ENCODE assay signal across 24 cellular contexts in genomic region chr1:100028765-100029164, GRCh38. TPM values are rescaled to one million over a fixed set of nuclear protein-coding genes. Genes with fewer than 3 reads are reported as not detected.
DNase-seq lines count a peak whose midpoint lies in the region; ATAC-seq, FAIRE-seq and TF ChIP-seq lines count a peak whose summit lies in the region.
"Had no signal": no experiment of that assay in that cellular context is flagged by ENCODE, and none has a peak within 500 bp of the region (broad histone marks: within the 10 kb centered on the region; RNA-seq: fewer than 3 reads in every experiment).

No MANE protein-coding gene starts in this region.

- no peak for FAIRE-seq in frontal cortex (lab: Jason Lieb, UNC)
- FAIRE-seq: G401.6 had no signal

- no peak overlapping the region for H3K4me3 Mint-ChIP-seq in activated CD8-positive, alpha-beta memory T cell treated with anti-CD3 and anti-CD28 coated beads, Interleukin-2, amount 10 ng/mL, durations not matched to agents 7 days and 5 days
- H3K4me3 Mint-ChIP-seq in activated CD8-positive, alpha-beta T cell treated with anti-CD3 and anti-CD28 coated beads for 36 hours = no peak overlapping the region
- peak overlapping the region in 2 of 10 donors; percentile 4 to 9 for H3K4me3 Mint-ChIP-seq in naive thymus-derived CD8-positive, alpha-beta T cell
- H3K4me3 Mint-ChIP-seq: nephron; stimulated activated memory B cell treated with anti-CD40 and anti-IgM and Interleukin-4, amounts not matched to agents 10 μg/mL and 1 μg/mL and 100 μg/mL, for 72 hours had no signal

- no peaks in the 10 kb centered on the region for H3K9me3 Mint-ChIP-seq in activated CD8-positive, alpha-beta memory T cell treated with anti-CD3 and anti-CD28 coated beads, Interleukin-2, amount 10 ng/mL, durations not matched to agents 7 days and 5 days (ENCODE audit: low read depth)
- H3K9me3 Mint-ChIP-seq in activated CD8-positive, alpha-beta T cell treated with anti-CD3 and anti-CD28 coated beads for 36 hours = no peaks in the 10 kb centered on the region
- no peaks in the 10 kb centered on the region for H3K9me3 Mint-ChIP-seq in naive thymus-derived CD8-positive, alpha-beta T cell
- H3K9me3 Mint-ChIP-seq: nephron; stimulated activated memory B cell treated with anti-CD40 and anti-IgM and Interleukin-4, amounts not matched to agents 10 μg/mL and 1 μg/mL and 100 μg/mL, for 72 hours had no signal

- intact Hi-C loops in activated CD8-positive, alpha-beta T cell treated with anti-CD3 and anti-CD28 coated beads for 36 hours (cut with micrococcal nuclease) = no loop called here

- peak; percentile 71 for DNase-seq in activated CD8-positive, alpha-beta memory T cell treated with anti-CD3 and anti-CD28 coated beads, Interleukin-2, amount 10 ng/mL, durations not matched to agents 7 days and 5 days
- no peak for DNase-seq in activated CD8-positive, alpha-beta memory T cell treated with anti-CD3 and anti-CD28 coated beads, Interleukin-2, amount 50 U/mL, for 48 hours
- peak; percentile 39 for DNase-seq in activated CD8-positive, alpha-beta T cell treated with anti-CD3 and anti-CD28 coated beads for 36 hours
- peak in 1 of 10 donors; percentile 35 for DNase-seq in naive thymus-derived CD8-positive, alpha-beta T cell
- no peak for DNase-seq in NCI-H1417 treated with DMSO at 0.1 percent for 48 hours (lab: John Stamatoyannopoulos, UW)
- DNase-seq in frontal cortex (ENCODE audit: low spot score in 2 of 2) = no peak
- DNase-seq: activated naive CD4-positive, alpha-beta T cell; DMS 273 treated with DMSO at 0.1 percent for 48 hours; effector CD4-positive, alpha-beta T cell; esophagus squamous epithelium; GOT3; left colon; NCI-H1930; NCI-H2227 treated with DMSO at 0.1 percent for 48 hours; NCI-H82; PC-3; SIG-M5; sigmoid colon; thyroid gland had no signal

- TF ChIP-seq CTCF in activated CD8-positive, alpha-beta T cell treated with anti-CD3 and anti-CD28 coated beads for 36 hours (IDR thresholded peaks at IDR 0.05) = no peak

- peaks cover 8% of the 10 kb centered on the region for H3K36me3 Mint-ChIP-seq in activated CD8-positive, alpha-beta memory T cell treated with anti-CD3 and anti-CD28 coated beads, Interleukin-2, amount 10 ng/mL, durations not matched to agents 7 days and 5 days
- H3K36me3 Mint-ChIP-seq in activated CD8-positive, alpha-beta T cell treated with anti-CD3 and anti-CD28 coated beads for 36 hours (ENCODE audit: low read depth) = peaks cover 1% of the 10 kb centered on the region
- peaks cover 0 to 9% (median 4%) of the 10 kb centered on the region in 3 donors for H3K36me3 Mint-ChIP-seq in naive thymus-derived CD8-positive, alpha-beta T cell

- H3K27me3 Mint-ChIP-seq in activated CD8-positive, alpha-beta memory T cell treated with anti-CD3 and anti-CD28 coated beads, Interleukin-2, amount 10 ng/mL, durations not matched to agents 7 days and 5 days = no peaks in the 10 kb centered on the region
- no peaks in the 10 kb centered on the region for H3K27me3 Mint-ChIP-seq in activated CD8-positive, alpha-beta T cell treated with anti-CD3 and anti-CD28 coated beads for 36 hours
- no peaks in the 10 kb centered on the region for H3K27me3 Mint-ChIP-seq in naive thymus-derived CD8-positive, alpha-beta T cell
- H3K27me3 Mint-ChIP-seq: stimulated activated memory B cell treated with anti-CD40 and anti-IgM and Interleukin-4, amounts not matched to agents 10 μg/mL and 1 μg/mL and 100 μg/mL, for 72 hours had no signal

- H3K4me1 Mint-ChIP-seq in activated CD8-positive, alpha-beta memory T cell treated with anti-CD3 and anti-CD28 coated beads, Interleukin-2, amount 10 ng/mL, durations not matched to agents 7 days and 5 days = peaks cover 20% of the 10 kb centered on the region
- peaks cover 18% of the 10 kb centered on the region for H3K4me1 Mint-ChIP-seq in activated CD8-positive, alpha-beta T cell treated with anti-CD3 and anti-CD28 coated beads for 36 hours (ENCODE audit: low read depth)
- H3K4me1 Mint-ChIP-seq in naive thymus-derived CD8-positive, alpha-beta T cell = peaks cover 0 to 13% (median 0%) of the 10 kb centered on the region in 4 donors
- H3K4me1 Mint-ChIP-seq: nephron; stimulated activated memory B cell treated with anti-CD40 and anti-IgM and Interleukin-4, amounts not matched to agents 10 μg/mL and 1 μg/mL and 100 μg/mL, for 72 hours had no signal

- CTCF ChIA-PET in activated CD8-positive, alpha-beta memory T cell treated with anti-CD3 and anti-CD28 coated beads, Interleukin-2, amount 10 ng/mL, durations not matched to agents 7 days and 5 days (lab: Charles Lee) = interaction anchor here (1.0 to 1.4 kb wide), 2 partner anchors 11 to 179 kb away, joined by 3 read pairs; partner anchors contain the start of gene AGL
- CTCF ChIA-PET in activated CD8-positive, alpha-beta T cell treated with anti-CD3 and anti-CD28 coated beads for 36 hours (lab: Charles Lee) = no interaction called here

- POLR2A ChIA-PET in activated CD8-positive, alpha-beta T cell treated with anti-CD3 and anti-CD28 coated beads for 36 hours (lab: Charles Lee) = interaction anchor here (0.6 to 1.3 kb wide), 2 partner anchors 9 to 166 kb away, joined by 3 to 8 read pairs; a partner anchor contains a TSS
- POLR2A ChIA-PET in naive thymus-derived CD8-positive, alpha-beta T cell (lab: Charles Lee) = no interaction called here

- H3K27ac Mint-ChIP-seq in activated CD8-positive, alpha-beta memory T cell treated with anti-CD3 and anti-CD28 coated beads, Interleukin-2, amount 10 ng/mL, durations not matched to agents 7 days and 5 days = peak overlapping the region; percentile 79
- peak overlapping the region; percentile 80 for H3K27ac Mint-ChIP-seq in activated CD8-positive, alpha-beta T cell treated with anti-CD3 and anti-CD28 coated beads for 36 hours
- H3K27ac Mint-ChIP-seq in naive thymus-derived CD8-positive, alpha-beta T cell = peak overlapping the region in 6 of 10 donors; percentile 15 to 86 (median 50)
- H3K27ac Mint-ChIP-seq: nephron; stimulated activated memory B cell treated with anti-CD40 and anti-IgM and Interleukin-4, amounts not matched to agents 10 μg/mL and 1 μg/mL and 100 μg/mL, for 72 hours had no signal

- ATAC-seq in activated CD8-positive, alpha-beta memory T cell treated with anti-CD3 and anti-CD28 coated beads, Interleukin-2, amount 10 ng/mL, durations not matched to agents 7 days and 5 days = peak; percentile 90
- ATAC-seq in GM19351 (IDR thresholded peaks at IDR 0.05; ENCODE audit: unreplicated experiment) (peak; percentile 87), GM21360 (IDR thresholded peaks at IDR 0.05; ENCODE audit: unreplicated experiment) (no peak)
- peak; percentile 89 for ATAC-seq in activated CD8-positive, alpha-beta T cell treated with anti-CD3 and anti-CD28 coated beads for 36 hours
- peak in 1 of 2 donors; percentile 20 for ATAC-seq in naive thymus-derived CD8-positive, alpha-beta T cell
- ATAC-seq: left colon; PC-3; stimulated activated memory B cell treated with anti-CD40 and anti-IgM and Interleukin-4, amounts not matched to agents 10 μg/mL and 1 μg/mL and 100 μg/mL, for 72 hours had no signal

RNA-seq across cellular contexts. Expression of gene SLC35A3, which starts 59.0 kb away (rescaled TPM):
- 10 to 100 TPM; 14.6 to 17.7 TPM for total RNA-seq in activated CD8-positive, alpha-beta memory T cell treated with anti-CD3 and anti-CD28 coated beads, Interleukin-2, amount 10 ng/mL, durations not matched to agents 7 days and 5 days
- 10 to 100 TPM; 17.5 to 19.3 TPM for total RNA-seq in activated CD8-positive, alpha-beta T cell treated with anti-CD3 and anti-CD28 coated beads for 36 hours
- 10 to 100 TPM; 29.6 to 30.1 TPM for total RNA-seq in naive thymus-derived CD8-positive, alpha-beta T cell
- 10 to 100 TPM; 13.3 to 15.3 (median 15.1) TPM for polyA plus RNA-seq in naive thymus-derived CD8-positive, alpha-beta T cell
- 31.8 TPM for total RNA-seq in frontal cortex

Comparison
In these comparisons a context has a peak if more than half of its experiments do, and no peak if none do; other contexts are left out.
1. DNase-seq: peak in activated CD8-positive, alpha-beta memory T cell treated with anti-CD3 and anti-CD28 coated beads, Interleukin-2, amount 10 ng/mL, durations not matched to agents 7 days and 5 days (single experiment) and activated CD8-positive, alpha-beta T cell treated with anti-CD3 and anti-CD28 coated beads for 36 hours (single experiment); none in activated CD8-positive, alpha-beta memory T cell treated with anti-CD3 and anti-CD28 coated beads, Interleukin-2, amount 50 U/mL, for 48 hours (single experiment), NCI-H1417 treated with DMSO at 0.1 percent for 48 hours (single experiment) and frontal cortex (0 of 2).
2. Peak in every context shown above with its lines, with median percentiles within 50 percentile points of each other: H3K27ac Mint-ChIP-seq.